ENCODE assay signal across 19 cellular contexts in genomic region chr19:29268721-29269483, GRCh38. TPM values are rescaled to one million over a fixed set of nuclear protein-coding genes. Genes with fewer than 3 reads are reported as not detected.
DNase-seq lines count a peak whose midpoint lies in the region; ATAC-seq lines count a peak whose summit lies in the region.
"Had no signal": no experiment of that assay in that cellular context is flagged by ENCODE, and none has a peak within 500 bp of the region (broad histone marks: within the 10 kb centered on the region; RNA-seq: fewer than 3 reads in every experiment).

No MANE protein-coding gene starts in this region.

- no peak overlapping the region for H3K4me3 ChIP-seq in H7 (ENCODE audit: insufficient read depth, low read depth, low read length)
- H3K4me3 ChIP-seq: GM23248 had no signal

- intact Hi-C loops in sciatic nerve (cut with DNase I), result no loop called here

- H3K36me3 ChIP-seq in H7 (replicated peaks; ENCODE audit: control insufficient read depth, insufficient read depth, low read length), result no peaks in the 10 kb centered on the region

- no peak for ATAC-seq in sciatic nerve
- no peak for ATAC-seq in HG02759 (IDR thresholded peaks at IDR 0.05; ENCODE audit: unreplicated experiment)
- no peak for ATAC-seq in HG03039 (IDR thresholded peaks at IDR 0.05; ENCODE audit: unreplicated experiment)
- ATAC-seq: HepG2, Panc1 had no signal

- peak; percentile 15 for DNase-seq in DMS 273 (lab: John Stamatoyannopoulos, UW; ENCODE audit: unreplicated experiment)
- no peak for DNase-seq in DMS 273 treated with DMSO at 0.1 percent for 48 hours (lab: John Stamatoyannopoulos, UW)
- peak; percentile 50 for DNase-seq in H7
- DNase-seq in islet precursor cell, result peak; percentile 41
- DNase-seq in sciatic nerve (ENCODE audit: low spot score), result peak; percentile 36
- DNase-seq in T1000 (lab: John Stamatoyannopoulos, UW), result no peak
- DNase-seq: Calu3; CD4-positive, alpha-beta memory T cell; DMS79; GM23248; KG1; NCI-H1436; NCI-H2029; NCI-H510A treated with DMSO at 0.1 percent for 48 hours; SHP77 had no signal

- H3K27me3 ChIP-seq in H7 (ENCODE audit: control insufficient read depth, insufficient read depth, low read length), result no peaks in the 10 kb centered on the region

RNA-seq across cellular contexts. Expression of gene UQCRFS1, which starts 56.0 kb away (rescaled TPM):
- total RNA-seq in H7 (2014; rRNA removed; shearing (Covaris generic)), result 68.2 and 73.2 TPM in 2 replicates
- 14.5 TPM for total RNA-seq in sciatic nerve

Comparison
In these comparisons a context has a peak if more than half of its experiments do, and no peak if none do; other contexts are left out.
1. DNase-seq: peak in DMS 273 (single experiment), H7 (single experiment), islet precursor cell (single experiment) and sciatic nerve (single experiment); none in DMS 273 treated with DMSO at 0.1 percent for 48 hours (single experiment) and T1000 (single experiment).